In the genomic region with DNA sequence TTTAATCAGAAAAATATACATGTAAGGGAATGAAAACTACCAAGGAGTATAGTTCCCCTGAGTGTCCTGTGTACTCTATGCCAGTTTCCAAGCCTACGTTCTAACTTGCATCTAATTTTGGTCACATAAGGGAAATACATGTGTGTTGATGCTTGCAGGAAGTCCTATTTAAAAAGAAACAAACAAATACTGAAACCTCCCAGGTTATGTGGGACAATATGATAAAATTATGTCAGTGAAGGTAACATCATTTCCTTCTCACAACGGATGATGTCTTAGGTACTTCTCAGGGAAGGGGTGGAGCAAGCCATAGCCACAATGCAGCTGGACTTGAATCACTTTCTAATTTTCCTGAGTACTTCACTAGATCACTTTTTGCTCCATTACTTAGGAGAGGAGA, we compare ENCODE assay signal across 1 cellular context.
TF ChIP-seq lines count a peak whose summit lies in the region.

No MANE protein-coding gene starts in this region.

TF ChIP-seq in GM12878, 131 proteins besides CTCF, POLR2A, EP300 and RAD21:
- TF ChIP-seq ZBTB11 (CRISPR knock-in tag; IDR thresholded peaks at IDR 0.05), result no peak
- no peak for TF ChIP-seq SREBF2 (IDR thresholded peaks at IDR 0.05; ENCODE audit: low read length)
- TF ChIP-seq ELK1 (IDR thresholded peaks at IDR 0.05; ENCODE audit: low read depth, low read length), result no peak
- no peak for TF ChIP-seq ZSCAN29 (IDR thresholded peaks at IDR 0.05)
- no peak for TF ChIP-seq TCF7 (IDR thresholded peaks at IDR 0.05; ENCODE audit: borderline replicate concordance)
- TF ChIP-seq, protein P1, sequence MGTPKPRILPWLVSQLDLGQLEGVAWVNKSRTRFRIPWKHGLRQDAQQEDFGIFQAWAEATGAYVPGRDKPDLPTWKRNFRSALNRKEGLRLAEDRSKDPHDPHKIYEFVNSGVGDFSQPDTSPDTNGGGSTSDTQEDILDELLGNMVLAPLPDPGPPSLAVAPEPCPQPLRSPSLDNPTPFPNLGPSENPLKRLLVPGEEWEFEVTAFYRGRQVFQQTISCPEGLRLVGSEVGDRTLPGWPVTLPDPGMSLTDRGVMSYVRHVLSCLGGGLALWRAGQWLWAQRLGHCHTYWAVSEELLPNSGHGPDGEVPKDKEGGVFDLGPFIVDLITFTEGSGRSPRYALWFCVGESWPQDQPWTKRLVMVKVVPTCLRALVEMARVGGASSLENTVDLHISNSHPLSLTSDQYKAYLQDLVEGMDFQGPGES (IDR thresholded peaks at IDR 0.05), result no peak
- TF ChIP-seq PML (IDR thresholded peaks at IDR 0.05; ENCODE audit: low read length), result no peak
- no peak for TF ChIP-seq HSF1 (IDR thresholded peaks at IDR 0.05; ENCODE audit: low read depth, low read length)
- TF ChIP-seq SIX5 (IDR thresholded peaks at IDR 0.05; ENCODE audit: low read depth, low read length, severe bottlenecking), result no peak
- TF ChIP-seq RUNX3 (IDR thresholded peaks at IDR 0.05; ENCODE audit: low read length), result no peak
- TF ChIP-seq, protein P2, sequence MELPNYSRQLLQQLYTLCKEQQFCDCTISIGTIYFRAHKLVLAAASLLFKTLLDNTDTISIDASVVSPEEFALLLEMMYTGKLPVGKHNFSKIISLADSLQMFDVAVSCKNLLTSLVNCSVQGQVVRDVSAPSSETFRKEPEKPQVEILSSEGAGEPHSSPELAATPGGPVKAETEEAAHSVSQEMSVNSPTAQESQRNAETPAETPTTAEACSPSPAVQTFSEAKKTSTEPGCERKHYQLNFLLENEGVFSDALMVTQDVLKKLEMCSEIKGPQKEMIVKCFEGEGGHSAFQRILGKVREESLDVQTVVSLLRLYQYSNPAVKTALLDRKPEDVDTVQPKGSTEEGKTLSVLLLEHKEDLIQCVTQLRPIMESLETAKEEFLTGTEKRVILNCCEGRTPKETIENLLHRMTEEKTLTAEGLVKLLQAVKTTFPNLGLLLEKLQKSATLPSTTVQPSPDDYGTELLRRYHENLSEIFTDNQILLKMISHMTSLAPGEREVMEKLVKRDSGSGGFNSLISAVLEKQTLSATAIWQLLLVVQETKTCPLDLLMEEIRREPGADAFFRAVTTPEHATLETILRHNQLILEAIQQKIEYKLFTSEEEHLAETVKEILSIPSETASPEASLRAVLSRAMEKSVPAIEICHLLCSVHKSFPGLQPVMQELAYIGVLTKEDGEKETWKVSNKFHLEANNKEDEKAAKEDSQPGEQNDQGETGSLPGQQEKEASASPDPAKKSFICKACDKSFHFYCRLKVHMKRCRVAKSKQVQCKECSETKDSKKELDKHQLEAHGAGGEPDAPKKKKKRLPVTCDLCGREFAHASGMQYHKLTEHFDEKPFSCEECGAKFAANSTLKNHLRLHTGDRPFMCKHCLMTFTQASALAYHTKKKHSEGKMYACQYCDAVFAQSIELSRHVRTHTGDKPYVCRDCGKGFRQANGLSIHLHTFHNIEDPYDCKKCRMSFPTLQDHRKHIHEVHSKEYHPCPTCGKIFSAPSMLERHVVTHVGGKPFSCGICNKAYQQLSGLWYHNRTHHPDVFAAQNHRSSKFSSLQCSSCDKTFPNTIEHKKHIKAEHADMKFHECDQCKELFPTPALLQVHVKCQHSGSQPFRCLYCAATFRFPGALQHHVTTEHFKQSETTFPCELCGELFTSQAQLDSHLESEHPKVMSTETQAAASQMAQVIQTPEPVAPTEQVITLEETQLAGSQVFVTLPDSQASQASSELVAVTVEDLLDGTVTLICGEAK (IDR thresholded peaks at IDR 0.05; ENCODE audit: borderline replicate concordance), result no peak
- no peak for TF ChIP-seq TCF3 (IDR thresholded peaks at IDR 0.05; ENCODE audit: borderline replicate concordance, insufficient read depth, low read depth, low read length)
